ENCODE assay signal across 1 cellular context in the genomic region with DNA sequence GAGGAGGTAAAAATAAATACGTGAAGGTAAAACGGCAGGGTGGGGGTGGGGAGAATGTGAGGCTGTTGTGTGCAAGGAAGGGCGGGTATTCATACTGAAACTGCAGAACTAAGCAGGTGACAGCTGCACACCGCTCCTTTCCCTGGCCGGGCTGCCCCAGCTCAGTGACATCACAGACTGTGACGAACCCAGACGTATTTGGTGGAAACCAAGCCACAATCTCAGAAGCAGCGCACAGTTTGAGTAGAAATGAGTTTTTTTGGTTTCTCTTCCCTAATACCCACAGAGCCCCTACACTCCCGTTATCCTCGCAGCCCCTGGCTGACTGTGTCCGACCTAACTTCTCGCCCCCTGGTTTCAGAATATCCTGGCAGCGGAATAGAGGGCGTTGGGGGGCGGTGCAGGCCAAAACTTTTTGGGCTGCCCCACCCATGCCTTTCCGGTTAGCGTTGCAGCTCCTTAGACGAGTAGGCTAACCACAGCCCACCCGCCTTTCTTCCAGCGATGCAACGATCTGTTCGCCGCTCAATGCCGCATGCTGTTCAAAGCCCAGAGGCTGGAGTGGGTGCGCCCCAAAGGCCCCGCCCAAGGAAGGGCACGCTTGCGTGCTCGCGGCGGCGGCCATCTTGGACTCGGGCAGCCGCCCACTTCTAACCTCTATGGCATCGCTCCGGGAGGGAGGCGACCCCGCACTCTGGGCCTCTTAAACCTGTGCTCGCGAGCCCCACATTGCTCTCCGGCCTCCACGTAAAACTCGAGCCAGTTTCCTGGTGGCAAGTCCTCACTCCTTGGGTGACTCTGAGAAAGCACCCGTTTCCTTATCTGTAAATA.
TF ChIP-seq lines count a peak whose summit lies in the region.

No MANE protein-coding gene starts in this region.

TF ChIP-seq in IMR-90, 13 proteins besides CTCF, POLR2A, EP300 and RAD21:
- 0 out of 2 replicates have a peak, but pooled peaks have one; percentile 2 for TF ChIP-seq RFX5 (IDR thresholded peaks at IDR 0.05; ENCODE audit: low read depth, low read length)
- TF ChIP-seq MAZ (IDR thresholded peaks at IDR 0.05; ENCODE audit: borderline replicate concordance, low read depth, low read length) = peak; percentile 58; the same call in 1 of the 2 replicates
- TF ChIP-seq MXI1 (IDR thresholded peaks at IDR 0.05; ENCODE audit: borderline replicate concordance, low read depth, low read length) = peak; percentile 95
- TF ChIP-seq SMC3 (IDR thresholded peaks at IDR 0.05; ENCODE audit: low read depth, low read length) = no peak
